In genomic region chr2:238286551-238286950, GRCh38 we compare ENCODE assay signal across 8 cellular contexts.
DNase-seq lines count a peak whose midpoint lies in the region; TF ChIP-seq lines count a peak whose summit lies in the region.

No MANE protein-coding gene starts in this region.

- no peaks in the 10 kb centered on the region for H3K9me3 ChIP-seq in parathyroid adenoma (ENCODE audit: control insufficient read depth, low read length)

- peaks cover 28% of the 10 kb centered on the region for H3K4me1 Mint-ChIP-seq in T-helper 2 cell treated with Interferon-gamma antibody and Interleukin-4, amounts not matched to agents 5 μg/mL and 100 μg/mL, for 36 hours (ENCODE audit: low read depth)

- POLR2A ChIA-PET in HEK293T (lab: Yijun Ruan, JAX) = no interaction called here

- H3K36me3 Mint-ChIP-seq in T-helper 2 cell treated with Interferon-gamma antibody and Interleukin-4, amounts not matched to agents 5 μg/mL and 100 μg/mL, for 36 hours (ENCODE audit: low read depth) = no peaks in the 10 kb centered on the region

- no peaks in the 10 kb centered on the region for H3K27me3 ChIP-seq in parathyroid adenoma (ENCODE audit: control insufficient read depth, insufficient read depth, low read length)

- peak overlapping the region; percentile 68 for H3K27ac ChIP-seq in parathyroid adenoma

- H3K4me3 ChIP-seq in fibroblast of mammary gland (ENCODE audit: control insufficient read depth, low read depth, low read length) (no peak overlapping the region), parathyroid adenoma (ENCODE audit: low read depth, low read length) (peak overlapping the region; percentile 28)

- H3K4me2 ChIP-seq in parathyroid adenoma (ENCODE audit: low read length) = peak overlapping the region; percentile 47

- TF ChIP-seq CTCF in fibroblast of mammary gland (conservative IDR thresholded peaks at IDR 0.05; ENCODE audit: control insufficient read depth, insufficient read depth, low read depth, low read length) (no peak), parathyroid adenoma (IDR thresholded peaks at IDR 0.05) (no peak)

- no peak overlapping the region for H2AFZ ChIP-seq in parathyroid adenoma

- H3K4me1 ChIP-seq in parathyroid adenoma = no peaks in the 10 kb centered on the region

- H3K9me3 Mint-ChIP-seq in T-helper 2 cell treated with Interferon-gamma antibody and Interleukin-4, amounts not matched to agents 5 μg/mL and 100 μg/mL, for 36 hours = no peaks in the 10 kb centered on the region

- DNase-seq in T-helper 2 cell treated with Interferon-gamma antibody and Interleukin-4, amounts not matched to agents 5 μg/mL and 100 μg/mL, for 36 hours (ENCODE audit: low spot score) = no peak
- DNase-seq in T-helper 2 cell = no peak
- peak; percentile 65 for DNase-seq in SIG-M5 treated with dmso at 0.1 percent for 504 hours (lab: John Stamatoyannopoulos, UW; ENCODE audit: unreplicated experiment)
- DNase-seq in fibroblast of mammary gland (ENCODE audit: low read depth) = peak; percentile 85
- no peak for DNase-seq in HEK293T (ENCODE audit: extremely low spot score)
- DNase-seq in NCI-H748 (lab: John Stamatoyannopoulos, UW; ENCODE audit: unreplicated experiment) = no peak
- no peak for DNase-seq in OCI-M2 (lab: John Stamatoyannopoulos, UW; ENCODE audit: unreplicated experiment)

- H3K36me3 ChIP-seq in parathyroid adenoma (ENCODE audit: control insufficient read depth, insufficient read depth, low read length) = no peaks in the 10 kb centered on the region

- H3K79me2 ChIP-seq in parathyroid adenoma = peaks cover 15% of the 10 kb centered on the region

- CTCF ChIA-PET in HEK293T (lab: Yijun Ruan, JAX) = no interaction called here

- H3K4me3 Mint-ChIP-seq in T-helper 2 cell treated with Interferon-gamma antibody and Interleukin-4, amounts not matched to agents 5 μg/mL and 100 μg/mL, for 36 hours = peak overlapping the region; percentile 81

- H3K27ac Mint-ChIP-seq in T-helper 2 cell treated with Interferon-gamma antibody and Interleukin-4, amounts not matched to agents 5 μg/mL and 100 μg/mL, for 36 hours = no peak overlapping the region

- H3K27me3 Mint-ChIP-seq in T-helper 2 cell treated with Interferon-gamma antibody and Interleukin-4, amounts not matched to agents 5 μg/mL and 100 μg/mL, for 36 hours (ENCODE audit: low read depth) = no peaks in the 10 kb centered on the region

- H3K9ac ChIP-seq in parathyroid adenoma = no peak overlapping the region

TF ChIP-seq in HEK293T, 16 proteins besides CTCF, POLR2A, EP300 and RAD21:
- TF ChIP-seq CTBP1 (IDR thresholded peaks at IDR 0.05; ENCODE audit: borderline replicate concordance) (no peak), LEF1 (IDR thresholded peaks at IDR 0.05; ENCODE audit: borderline replicate concordance) (no peak), SUZ12 (IDR thresholded peaks at IDR 0.05) (no peak), SP1 (IDR thresholded peaks at IDR 0.05) (no peak), NFRKB (IDR thresholded peaks at IDR 0.05) (no peak), FOXM1 (IDR thresholded peaks at IDR 0.05; ENCODE audit: borderline replicate concordance) (no peak), TARDBP (IDR thresholded peaks at IDR 0.05) (no peak), ARNT (IDR thresholded peaks at IDR 0.05) (no peak), L3MBTL2 (conservative IDR thresholded peaks at IDR 0.05) (no peak), ELF4 (IDR thresholded peaks at IDR 0.05) (no peak), BHLHE40 (IDR thresholded peaks at IDR 0.05; ENCODE audit: borderline replicate concordance) (no peak), PKNOX1 (IDR thresholded peaks at IDR 0.05) (no peak), FOXK2 (IDR thresholded peaks at IDR 0.05) (no peak), FOXA1 (IDR thresholded peaks at IDR 0.05) (no peak), ZNF384 (IDR thresholded peaks at IDR 0.05) (no peak), HDGF (IDR thresholded peaks at IDR 0.05; ENCODE audit: borderline replicate concordance) (no peak)

Comparison
In these comparisons a context has a peak if more than half of its experiments do, and no peak if none do; other contexts are left out.
1. DNase-seq: peak in SIG-M5 treated with dmso at 0.1 percent for 504 hours (single experiment) and fibroblast of mammary gland (single experiment); none in T-helper 2 cell treated with Interferon-gamma antibody and Interleukin-4, amounts not matched to agents 5 μg/mL and 100 μg/mL, for 36 hours (single experiment), T-helper 2 cell (0 of 5), HEK293T (single experiment), NCI-H748 (single experiment) and OCI-M2 (single experiment).